10 cellular contexts compared by ENCODE assay signal in genomic region chr10:110666259-110666658, GRCh38. TPM values are rescaled to one million over a fixed set of nuclear protein-coding genes. Genes with fewer than 3 reads are reported as not detected.
DNase-seq lines count a peak whose midpoint lies in the region; ATAC-seq, FAIRE-seq and TF ChIP-seq lines count a peak whose summit lies in the region.
"Not testable (repeated sequence)": the region's sequence is repeated elsewhere in the genome, so short reads cannot be mapped to it uniquely, and the experiment has no call there.
"Had no signal": no experiment of that assay in that cellular context is flagged by ENCODE, and none has a peak within 500 bp of the region (broad histone marks: within the 10 kb centered on the region; RNA-seq: fewer than 3 reads in every experiment).

No MANE protein-coding gene starts in this region.

- not testable (repeated sequence) for H3K79me2 ChIP-seq in OCI-LY1 (ENCODE audit: insufficient read depth, low read length)

- CTCF ChIA-PET in A549 (lab: Yijun Ruan, JAX) = interaction anchor here (1.1 to 4.1 kb wide), 8 partner anchors 8 to 227 kb away, joined by 3 to 20 read pairs (median 4); partner anchors contain the start of gene RBM20

- in situ Hi-C loops in gastrocnemius medialis (cut with MboI; ENCODE audit: low sequenced_read_pairs in 4 of 4) = not testable (repeated sequence)

- not testable (repeated sequence) for H3K4me3 Mint-ChIP-seq in T-helper 17 cell, mesothelial cell of epicardium

- POLR2A ChIA-PET in A549 (lab: Yijun Ruan, JAX) = not testable (repeated sequence)

- not testable (repeated sequence) for H2AFZ ChIP-seq in OCI-LY1 (ENCODE audit: low read length)

- intact Hi-C loops in heart left ventricle (cut with DNase I); gastrocnemius medialis (cut with DNase I; ENCODE audit: low total_unique reads): not testable (repeated sequence)

- not testable (repeated sequence) for FAIRE-seq in A549 (lab: Jason Lieb, UNC)

- not testable (repeated sequence) for TF ChIP-seq RAD21 in A549 (conservative IDR thresholded peaks at IDR 0.05 in 1 of 2, IDR thresholded peaks at IDR 0.05 in 1 of 2)

- 53% methylated on average over 1 of the region's 2 CpGs for WGBS in A549 (ENCODE audit: missing lambda C conversion rate)
- 29 to 47% (median 31%) methylated on average over 2 of the region's 2 CpGs for WGBS in heart left ventricle, 4 donors

- H4K20me1 ChIP-seq in OCI-LY1 (ENCODE audit: insufficient read depth, low read length) = not testable (repeated sequence)

- H3K27ac ChIP-seq in A549 (peak overlapping the region; percentile 13 to 75; a peak in 4 of 6 replicates), OCI-LY1 (ENCODE audit: low read depth, low read length, poor library complexity, severe bottlenecking) (peak overlapping the region; percentile 4), heart left ventricle (peak overlapping the region in 10 of 12 donors; percentile 73 to 97 (median 88)), right atrium auricular region (peak overlapping the region; percentile 89 to 92), gastrocnemius medialis (peak overlapping the region; percentile 89 to 97 (median 94))

- H3K9ac ChIP-seq in OCI-LY1 (ENCODE audit: low read length) = not testable (repeated sequence)

- H3K9me3 ChIP-seq in A549; OCI-LY1 (ENCODE audit: low read length); T-helper 17 cell (ENCODE audit: control insufficient read depth, low read length, poor library complexity, severe bottlenecking); heart left ventricle; right atrium auricular region; gastrocnemius medialis: not testable (repeated sequence)

- ATAC-seq in A549, T-helper 17 cell, heart left ventricle, gastrocnemius medialis: not testable (repeated sequence)

- H3K9me2 ChIP-seq in OCI-LY1 (ENCODE audit: low read depth, low read length) = not testable (repeated sequence)

- not testable (repeated sequence) for DNase-seq in A549 (ENCODE audit: low read depth in 1 of 2, low spot score in 1 of 2); T-helper 17 cell; heart left ventricle; right atrium auricular region (ENCODE audit: low spot score); mesothelial cell of epicardium (ENCODE audit: low spot score in 2 of 2, unreplicated experiment in 2 of 2); gastrocnemius medialis

- peaks cover 40% of the 10 kb centered on the region for H3K27me3 Mint-ChIP-seq in T-helper 17 cell
- H3K27me3 Mint-ChIP-seq in mesothelial cell of epicardium (ENCODE audit: low read depth) = not testable (repeated sequence)

- TF ChIP-seq EP300 in A549 (IDR thresholded peaks at IDR 0.05) = not testable (repeated sequence)

- H3K27ac Mint-ChIP-seq in T-helper 17 cell = peak overlapping the region; percentile 53
- H3K27ac Mint-ChIP-seq in mesothelial cell of epicardium = peak overlapping the region; percentile 68

- H3K4me2 ChIP-seq in A549; OCI-LY1 (ENCODE audit: low read length): not testable (repeated sequence)

- H3K36me3 ChIP-seq in OCI-LY1 (ENCODE audit: insufficient read depth, low read length); heart left ventricle; right atrium auricular region; gastrocnemius medialis: not testable (repeated sequence)

- H3K4me1 Mint-ChIP-seq in T-helper 17 cell = not testable (repeated sequence)
- H3K4me1 Mint-ChIP-seq in mesothelial cell of epicardium = peaks cover 47% of the 10 kb centered on the region

- not testable (repeated sequence) for H3K4me3 ChIP-seq in A549; OCI-LY1 (ENCODE audit: low read depth, low read length, poor library complexity, severe bottlenecking); heart left ventricle; right atrium auricular region; gastrocnemius medialis

- not testable (repeated sequence) for H3K36me3 Mint-ChIP-seq in T-helper 17 cell (ENCODE audit: low read depth)
- peaks cover 15% of the 10 kb centered on the region for H3K36me3 Mint-ChIP-seq in mesothelial cell of epicardium

- H3K4me1 ChIP-seq in A549 (peaks cover 21% of the 10 kb centered on the region), OCI-LY1 (ENCODE audit: insufficient read depth, low read length, severe bottlenecking) (peaks cover 51% of the 10 kb centered on the region), heart left ventricle (peaks cover 0 to 66% (median 13%) of the 10 kb centered on the region in 12 donors), right atrium auricular region (peaks cover 0 to 26% of the 10 kb centered on the region in 2 donors), gastrocnemius medialis (peaks cover 39 to 46% of the 10 kb centered on the region in 2 donors)

- not testable (repeated sequence) for H3K9me3 Mint-ChIP-seq in mesothelial cell of epicardium

- TF ChIP-seq POLR2A in A549 (IDR thresholded peaks at IDR 0.05; ENCODE audit: low read length); heart left ventricle (IDR thresholded peaks at IDR 0.05); gastrocnemius medialis (IDR thresholded peaks at IDR 0.05): not testable (repeated sequence)

- not testable (repeated sequence) for TF ChIP-seq CTCF in A549 (IDR thresholded peaks at IDR 0.05); OCI-LY1 (IDR thresholded peaks at IDR 0.05; ENCODE audit: low read length); heart left ventricle (IDR thresholded peaks at IDR 0.05); right atrium auricular region (IDR thresholded peaks at IDR 0.05); mesothelial cell of epicardium (IDR thresholded peaks at IDR 0.05; ENCODE audit: unreplicated experiment); gastrocnemius medialis (IDR thresholded peaks at IDR 0.05 in 4 of 5, conservative IDR thresholded peaks at IDR 0.05 in 1 of 5)

- not testable (repeated sequence) for H3F3A ChIP-seq in OCI-LY1 (ENCODE audit: insufficient read depth, low read length)

- not testable (repeated sequence) for H3K27me3 ChIP-seq in OCI-LY1 (ENCODE audit: insufficient read depth, low read length); heart left ventricle; right atrium auricular region; gastrocnemius medialis

RNA-seq across cellular contexts. Expression of gene RBM20, which starts 22.1 kb away (rescaled TPM):
- polyA plus RNA-seq in A549 (2011; rRNA removed) (1.5 and 2.0 TPM in 2 replicates), A549 (2017; fragmentation: RNase III; extraction: RNeasy Plus Mini Kit Qiagen cat#74134 plus additional on column Dnase treatment) (1.7 to 2.0 TPM (median 1.8 TPM) in 3 replicates), heart left ventricle (10 to 100 TPM; 29.9 to 53.5 TPM)
- polyA plus RNA-seq in A549 (2012; cell fraction: cytosol; rRNA removed) = 0.34 and 0.44 TPM in 2 replicates
- 2.1 and 2.6 TPM in 2 replicates for polyA plus RNA-seq in A549 (2012; cell fraction: nucleus; rRNA removed)
- polyA minus RNA-seq in A549 (2011; rRNA and poly(A)+ RNA removed) = 3.6 and 3.7 TPM in 2 replicates
- total RNA-seq in T-helper 17 cell (not detected), heart left ventricle (100 to 1,000 TPM in 4 of 9 donors, 10 to 100 TPM in 5; 73.0 to 152 (median 96.9) TPM), right atrium auricular region (10 to 100 TPM; 51.7 to 59.9 TPM), mesothelial cell of epicardium (20.5 to 23.3 TPM (median 20.7 TPM) in 3 replicates), gastrocnemius medialis (10 to 100 TPM in 2 of 4 donors, 1 to 10 TPM in 2; 7.4 to 18.4 (median 10.2) TPM)
- total RNA-seq: GM23248 had no signal
- polyA plus RNA-seq: CD14-positive monocyte; CD8-positive, alpha-beta memory T cell; GM23248 had no signal

Comparison
In these comparisons a context has a peak if more than half of its experiments do, and no peak if none do; other contexts are left out.
1. H3K27ac ChIP-seq: peak in every context shown above with its lines; median percentile 94 in gastrocnemius medialis; 90 in right atrium auricular region; 88 in heart left ventricle; 44 in A549; 4 in OCI-LY1.
2. RNA of gene RBM20, which starts 22.1 kb away (total RNA-seq): 73.0 to 152 TPM in heart left ventricle, 51.7 to 59.9 TPM in right atrium auricular region, 20.5 to 23.3 TPM in mesothelial cell of epicardium and 7.4 to 18.4 TPM in gastrocnemius medialis; not detected in T-helper 17 cell; every median in the first group is over 4 times any median in the second.